ENCODE assay signal across 1 cellular context in the genomic region with DNA sequence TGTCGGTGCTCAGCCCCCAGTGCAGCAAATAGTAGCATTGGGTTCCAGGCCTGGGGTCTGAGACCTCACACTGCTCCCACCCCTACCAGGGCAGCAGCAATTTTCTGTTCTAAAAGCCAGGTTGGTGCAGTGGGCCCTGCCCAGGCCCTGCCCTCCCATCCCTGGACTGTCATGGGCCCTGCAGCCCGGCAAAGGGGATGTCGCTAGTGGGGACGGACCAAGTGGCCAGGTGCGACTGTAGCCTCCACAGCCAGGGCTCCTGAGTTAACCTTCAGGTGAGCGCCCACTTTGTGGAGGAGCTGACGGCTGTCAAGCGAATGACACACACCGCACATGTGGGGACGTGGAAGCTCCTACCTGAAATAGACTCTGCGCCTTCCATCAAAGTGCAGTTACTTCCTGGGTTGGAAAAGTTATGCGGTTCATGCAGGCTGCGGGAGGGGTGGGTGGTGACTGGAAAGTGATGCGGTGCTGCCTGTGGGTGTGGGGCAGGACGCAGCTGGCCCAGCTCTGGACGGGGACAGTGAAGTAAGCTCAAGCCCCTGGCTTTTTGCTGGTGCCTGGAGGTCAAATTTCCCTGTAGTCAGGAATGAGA.
TF ChIP-seq lines count a peak whose summit lies in the region.

No MANE protein-coding gene starts in this region.

TF ChIP-seq in HCT116, 20 proteins besides CTCF, POLR2A, EP300 and RAD21 (continued from another document):
- TF ChIP-seq ZBTB33 (IDR thresholded peaks at IDR 0.05; ENCODE audit: extremely low read depth, insufficient replicate concordance, low read length) (no peak), EZH2 (IDR thresholded peaks at IDR 0.05) (no peak)
